ENCODE assay signal across 13 cellular contexts in genomic region chr22:35561796-35562526, GRCh38. TPM values are rescaled to one million over a fixed set of nuclear protein-coding genes. Genes with fewer than 3 reads are reported as not detected.
DNase-seq lines count a peak whose midpoint lies in the region; ATAC-seq, FAIRE-seq and TF ChIP-seq lines count a peak whose summit lies in the region.
"Had no signal": no experiment of that assay in that cellular context is flagged by ENCODE, and none has a peak within 500 bp of the region (broad histone marks: within the 10 kb centered on the region; RNA-seq: fewer than 3 reads in every experiment).

No MANE protein-coding gene starts in this region.

- no peaks in the 10 kb centered on the region for H3K79me2 ChIP-seq in HCT116 (ENCODE audit: insufficient read depth, low read length)

- POLR2A ChIA-PET in A549 (lab: Yijun Ruan, JAX), result no interaction called here
- POLR2A ChIA-PET in HCT116 (lab: Charles Lee), result interaction anchor here (1.0 kb wide), 1 partner anchor 201 kb away, joined by 3 read pairs; no protein-coding TSS in a partner anchor
- POLR2A ChIA-PET in RWPE1 (lab: Yijun Ruan, JAX; ENCODE audit: low non-redundant PET), result no interaction called here

- no peaks in the 10 kb centered on the region for H3K36me3 ChIP-seq in HCT116 (ENCODE audit: control insufficient read depth in 1 of 2, insufficient read depth in 2 of 2, low read length in 2 of 2)
- H3K36me3 ChIP-seq: ovary had no signal

- peak overlapping the region; percentile 52 for H3K9ac ChIP-seq in HCT116 (ENCODE audit: low read length)

- no TSS peak for BruUV-seq in HCT116 (replicated peaks; lab: Mats Ljungman, UMichigan)

- RAD21 ChIA-PET in HCT116 (lab: Charles Lee; ENCODE audit: low non-redundant PET in 1 of 2, low total read pairs in 2 of 2, uncharacterized antibody in 2 of 2, unreplicated experiment in 2 of 2), result no interaction called here

- H3K4me2 ChIP-seq in A549 (peak overlapping the region; percentile 65), HCT116 (ENCODE audit: low read length) (peak overlapping the region; percentile 91)

- H3K9me3 ChIP-seq in A549, result 0 out of 3 replicates have a peak, but pooled peaks cover 4% of the 10 kb centered on the region
- H3K9me3 ChIP-seq in HCT116 (ENCODE audit: control insufficient read depth in 1 of 2, insufficient read depth in 1 of 2, low read depth in 1 of 2, low read length in 2 of 2), result peaks cover 0 to 6% of the 10 kb centered on the region in 2 experiments; a peak in 1 of 4 replicates
- H3K9me3 ChIP-seq: ovary had no signal

- no peak for FAIRE-seq in A549 (lab: Jason Lieb, UNC)
- FAIRE-seq: islet of Langerhans had no signal

- TF ChIP-seq RAD21 in A549 (conservative IDR thresholded peaks at IDR 0.05 in 1 of 2, IDR thresholded peaks at IDR 0.05 in 1 of 2), result no peak
- TF ChIP-seq RAD21 in HCT116 (IDR thresholded peaks at IDR 0.05; ENCODE audit: low read depth), result no peak

- DNase-seq in A549 (ENCODE audit: low read depth in 1 of 2, low spot score in 1 of 2), result peak; percentile 62 to 66
- peak; percentile 70 for DNase-seq in HCT116 (ENCODE audit: low read depth, low spot score)
- peak; percentile 59 for DNase-seq in RWPE1 (ENCODE audit: low spot score)
- DNase-seq in glomerular visceral epithelial cell (ENCODE audit: extremely low spot score), result peak; percentile 82
- DNase-seq in DMS79 treated with DMSO at 0.1 percent for 48 hours (lab: John Stamatoyannopoulos, UW), result no peak
- no peak for DNase-seq in nephron progenitor cell
- DNase-seq: ovary had no signal

- H3K36me3 Mint-ChIP-seq in nephron progenitor cell (ENCODE audit: low read depth), result no peaks in the 10 kb centered on the region

- WGBS in A549 (ENCODE audit: missing lambda C conversion rate), result 45% methylated on average over 20 of the region's 20 CpGs

- intact Hi-C loops in HCT116 (cut with micrococcal nuclease), result no loop called here

- ATAC-seq in A549 (peak; percentile 78 to 90; a peak in 5 of 6 replicates), HCT116 (peak; percentile 93), esophagus mucosa (no peak), GM21360 (IDR thresholded peaks at IDR 0.05; ENCODE audit: unreplicated experiment) (no peak)

- H2AFZ ChIP-seq in HCT116 (ENCODE audit: low read depth, low read length, poor library complexity, severe bottlenecking), result peak overlapping the region; percentile 68

- CTCF ChIA-PET in A549 (lab: Yijun Ruan, JAX) (interaction anchor here (0.6 to 0.7 kb wide), 3 partner anchors 22 to 193 kb away, joined by 3 to 4 read pairs (median 4); no protein-coding TSS in a partner anchor), HCT116 (lab: Charles Lee) (no interaction called here), RWPE1 (lab: Yijun Ruan, JAX) (no interaction called here)

- H3K27me3 Mint-ChIP-seq in nephron progenitor cell (ENCODE audit: low read depth, poor library complexity), result peaks cover 15% of the 10 kb centered on the region

- H3K4me1 ChIP-seq in A549 (peaks cover 21% of the 10 kb centered on the region), HCT116 (ENCODE audit: control insufficient read depth in 1 of 2, insufficient read depth in 2 of 2, low read length in 2 of 2) (peaks cover 27 to 42% of the 10 kb centered on the region in 2 experiments)

- H3K4me3 Mint-ChIP-seq in nephron progenitor cell, result no peak overlapping the region

- H4K20me1 ChIP-seq in HCT116 (ENCODE audit: insufficient read depth), result no peaks in the 10 kb centered on the region

- TF ChIP-seq CTCF in A549 (IDR thresholded peaks at IDR 0.05) (no peak), HCT116 (IDR thresholded peaks at IDR 0.05 in 2 of 3, conservative IDR thresholded peaks at IDR 0.05 in 1 of 3; ENCODE audit: borderline replicate concordance in 1 of 3, insufficient read depth in 1 of 3, low read depth in 2 of 3, low read length in 2 of 3) (no peak), RWPE1 (conservative IDR thresholded peaks at IDR 0.05; ENCODE audit: low read depth) (no peak), nephron progenitor cell (IDR thresholded peaks at IDR 0.05) (no peak)

- H3K27me3 ChIP-seq in HCT116 (ENCODE audit: insufficient read depth, low read length), result no peaks in the 10 kb centered on the region
- H3K27me3 ChIP-seq: ovary had no signal

- H3K9me2 ChIP-seq in HCT116 (ENCODE audit: insufficient read depth), result no peaks in the 10 kb centered on the region

- no peak overlapping the region for H3K4me3 ChIP-seq in A549
- H3K4me3 ChIP-seq in HCT116 (replicated peaks in 1 of 2; ENCODE audit: low read depth in 1 of 2, low read length in 2 of 2), result peak overlapping the region; percentile 29 to 51
- H3K4me3 ChIP-seq: ovary had no signal

- H3K9me3 Mint-ChIP-seq in nephron progenitor cell, result no peaks in the 10 kb centered on the region
- H3K9me3 Mint-ChIP-seq: activated T-helper 2 cell treated with anti-CD3 and anti-CD28 coated beads, Interferon-gamma antibody, Interleukin-2, Interleukin-4, amounts not matched to agents 10 μg/mL and 5 μg/mL and 100 μg/mL, durations not matched to agents 14 hours and 24 hours and 36 hours had no signal

- H3K27ac ChIP-seq in A549 (peak overlapping the region; percentile 52 to 90), HCT116 (ENCODE audit: low read depth, low read length) (peak overlapping the region; percentile 89), RWPE1 (no peak overlapping the region)
- H3K27ac ChIP-seq: C4-2B, ovary had no signal

- no peak overlapping the region for H3K27ac Mint-ChIP-seq in nephron progenitor cell
- H3K27ac Mint-ChIP-seq: activated T-helper 2 cell treated with anti-CD3 and anti-CD28 coated beads, Interferon-gamma antibody, Interleukin-2, Interleukin-4, amounts not matched to agents 10 μg/mL and 5 μg/mL and 100 μg/mL, durations not matched to agents 14 hours and 24 hours and 36 hours had no signal

- H3K4me1 Mint-ChIP-seq in nephron progenitor cell, result peaks cover 70% of the 10 kb centered on the region

- TF ChIP-seq POLR2A in A549 (IDR thresholded peaks at IDR 0.05; ENCODE audit: low read length) (no peak), HCT116 (IDR thresholded peaks at IDR 0.05; ENCODE audit: borderline replicate concordance, extremely low read depth, insufficient read depth, insufficient read length) (no peak)

- TF ChIP-seq EP300 in A549 (IDR thresholded peaks at IDR 0.05), result no peak

TF ChIP-seq in A549, 52 proteins besides CTCF, POLR2A, EP300 and RAD21:
- no peak for TF ChIP-seq SREBF2 (IDR thresholded peaks at IDR 0.05)
- TF ChIP-seq CBX8 (IDR thresholded peaks at IDR 0.05), result no peak
- TF ChIP-seq E2F6 (IDR thresholded peaks at IDR 0.05; ENCODE audit: borderline replicate concordance, low read depth), result no peak
- no peak for TF ChIP-seq RARB (CRISPR knock-in tag; IDR thresholded peaks at IDR 0.05)
- TF ChIP-seq MAX (IDR thresholded peaks at IDR 0.05), result peak; percentile 62; the same call in 1 of the 2 replicates
- peak; percentile 41; the same call in 1 of the 2 replicates for TF ChIP-seq FOSL2 (IDR thresholded peaks at IDR 0.05)
- peak; percentile 71 for TF ChIP-seq FOSL2 (CRISPR knock-in tag; IDR thresholded peaks at IDR 0.05)
- no peak for TF ChIP-seq ZC3H11A (IDR thresholded peaks at IDR 0.05)
- no peak for TF ChIP-seq MAZ (IDR thresholded peaks at IDR 0.05; ENCODE audit: borderline replicate concordance, low read depth, low read length)

TF ChIP-seq in HCT116, 20 proteins besides CTCF, POLR2A, EP300 and RAD21 (continues in another document):
- no peak for TF ChIP-seq REST (IDR thresholded peaks at IDR 0.05; ENCODE audit: low read depth)
- peak; percentile 87 for TF ChIP-seq SP1 (IDR thresholded peaks at IDR 0.05; ENCODE audit: low read depth)
- TF ChIP-seq MAX (IDR thresholded peaks at IDR 0.05), result peak; percentile 87
- no peak for TF ChIP-seq CEBPB (IDR thresholded peaks at IDR 0.05; ENCODE audit: low read depth)
- 0 out of 2 replicates have a peak, but pooled peaks have one; percentile 15 for TF ChIP-seq ZFX (IDR thresholded peaks at IDR 0.05)

RNA-seq across cellular contexts. Expression of gene RASD2, which starts 21.3 kb away (rescaled TPM):
- polyA plus RNA-seq in A549 (2011; rRNA removed), result 0.61 and 0.93 TPM in 2 replicates
- polyA plus RNA-seq in A549 (2012; cell fraction: cytosol; rRNA removed), result 0.54 and 0.76 TPM in 2 replicates
- 0.86 and 1.2 TPM in 2 replicates for polyA plus RNA-seq in A549 (2012; cell fraction: nucleus; rRNA removed)
- polyA plus RNA-seq in A549 (2017; fragmentation: RNase III; extraction: RNeasy Plus Mini Kit Qiagen cat#74134 plus additional on column Dnase treatment), result 1.2 to 1.4 TPM (median 1.3 TPM) in 3 replicates
- 1.1 and 1.4 TPM in 2 replicates for polyA minus RNA-seq in A549 (2011; rRNA and poly(A)+ RNA removed)
- total RNA-seq in HCT116 (2021; ENCODE audit: unreplicated experiment), result 2.4 TPM
- polyA plus RNA-seq in HCT116 (2012), result 2.2 and 2.5 TPM in 2 replicates
- 0.28 TPM for total RNA-seq in esophagus mucosa
- total RNA-seq: activated T-helper 2 cell treated with anti-CD3 and anti-CD28 coated beads, Interferon-gamma antibody, Interleukin-2, Interleukin-4, amounts not matched to agents 10 μg/mL and 5 μg/mL and 100 μg/mL, durations not matched to agents 14 hours and 24 hours and 36 hours; T-helper 2 cell treated with Interferon-gamma antibody and Interleukin-4, amounts not matched to agents 100 ng/mL and 5 ng/mL, for 36 hours had no signal

RNA-seq across cellular contexts. Expression of gene MB, which starts 55.2 kb away (rescaled TPM):
- polyA plus RNA-seq in A549 (2011; rRNA removed) (9.5 and 12.1 TPM in 2 replicates), A549 (2017; fragmentation: RNase III; extraction: RNeasy Plus Mini Kit Qiagen cat#74134 plus additional on column Dnase treatment) (6.9 to 9.2 TPM (median 8.5 TPM) in 3 replicates)
- polyA plus RNA-seq in A549 (2012; cell fraction: cytosol; rRNA removed), result 12.3 and 14.1 TPM in 2 replicates
- 7.0 and 10.8 TPM in 2 replicates for polyA plus RNA-seq in A549 (2012; cell fraction: nucleus; rRNA removed)
- polyA minus RNA-seq in A549 (2011; rRNA and poly(A)+ RNA removed), result 2.7 and 4.3 TPM in 2 replicates
- total RNA-seq in HCT116 (2021; ENCODE audit: unreplicated experiment) (1.5 TPM), esophagus mucosa (7.7 TPM)
- 2.3 and 3.3 TPM in 2 replicates for polyA plus RNA-seq in HCT116 (2012)

Comparison
In these comparisons a context has a peak if more than half of its experiments do, and no peak if none do; other contexts are left out.
1. ATAC-seq: peak in A549 (2 of 2) and HCT116 (single experiment); none in esophagus mucosa (single experiment) and GM21360 (single experiment).
2. DNase-seq: peak in A549 (2 of 2), HCT116 (single experiment), RWPE1 (single experiment) and glomerular visceral epithelial cell (single experiment); none in DMS79 treated with DMSO at 0.1 percent for 48 hours (single experiment) and nephron progenitor cell (single experiment).
3. Of the 6 proteins assayed by ChIP-seq in both A549 and HCT116: peak only in A549: none; only in HCT116: none; in both: MAX; in neither: 5.